Comparison of ENCODE assay signal across 10 cellular contexts in genomic region chr13:78608254-78608704, GRCh38. TPM values are rescaled to one million over a fixed set of nuclear protein-coding genes. Genes with fewer than 3 reads are reported as not detected.
DNase-seq lines count a peak whose midpoint lies in the region; ATAC-seq, FAIRE-seq and TF ChIP-seq lines count a peak whose summit lies in the region.
"Had no signal": no experiment of that assay in that cellular context is flagged by ENCODE, and none has a peak within 500 bp of the region (broad histone marks: within the 10 kb centered on the region; RNA-seq: fewer than 3 reads in every experiment).

No MANE protein-coding gene starts in this region.

- peaks cover 3% of the 10 kb centered on the region for H3K27me3 ChIP-seq in right cardiac atrium (ENCODE audit: control insufficient read depth, insufficient read depth)
- peaks cover 60% of the 10 kb centered on the region for H3K27me3 ChIP-seq in mammary epithelial cell (ENCODE audit: insufficient read depth, low read length)
- peaks cover 71% of the 10 kb centered on the region for H3K27me3 ChIP-seq in colonic mucosa

- 13% methylated on average over 16 of the region's 16 CpGs for WGBS in right cardiac atrium
- WGBS in mammary epithelial cell (ENCODE audit: low coverage, missing lambda C conversion rate): 16% methylated on average over 14 of the region's 16 CpGs

- dilution Hi-C loops in mammary epithelial cell (cut with HindIII; ENCODE audit: low sequenced_read_pairs): no loop called here

- FAIRE-seq in urothelium cell line (lab: Jason Lieb, UNC): no peak

- no peaks in the 10 kb centered on the region for H3K9me3 Mint-ChIP-seq in mesothelial cell of epicardium

- BruUV-seq in mammary epithelial cell (replicated peaks; lab: Mats Ljungman, UMichigan): no TSS peak

- H3K36me3 Mint-ChIP-seq in mesothelial cell of epicardium: no peaks in the 10 kb centered on the region

- CTCF ChIA-PET in mammary epithelial cell (lab: Charles Lee; ENCODE audit: low non-redundant PET): no interaction called here

- H3K4me1 ChIP-seq in right cardiac atrium (ENCODE audit: control insufficient read depth, insufficient read depth, low read length) (peaks cover 8% of the 10 kb centered on the region), mammary epithelial cell (ENCODE audit: insufficient read depth, low read length) (peaks cover 17% of the 10 kb centered on the region), colonic mucosa (peaks cover 6% of the 10 kb centered on the region)

- H3K79me2 ChIP-seq in mammary epithelial cell (ENCODE audit: insufficient read depth, low read length): no peaks in the 10 kb centered on the region

- peak overlapping the region; percentile 69 for H2AFZ ChIP-seq in mammary epithelial cell (ENCODE audit: low read depth, low read length)

- H3K27ac Mint-ChIP-seq in mesothelial cell of epicardium: no peak overlapping the region

- peak overlapping the region; percentile 24 for H3K4me3 Mint-ChIP-seq in mesothelial cell of epicardium

- in situ Hi-C loops in mammary epithelial cell (cut with MboI; ENCODE audit: low sequenced_read_pairs in 2 of 2): no loop called here

- H3K4me3 ChIP-seq in right cardiac atrium (ENCODE audit: low read length) (peak overlapping the region; percentile 77), mammary epithelial cell (replicated peaks in 1 of 3; ENCODE audit: insufficient read depth in 1 of 3, low read depth in 2 of 3, low read length in 3 of 3) (peak overlapping the region; percentile 44 to 52 (median 52)), colonic mucosa (no peak overlapping the region)

- ATAC-seq in right cardiac atrium (no peak), Right ventricle myocardium superior (ENCODE audit: poor library complexity) (no peak)

- no peaks in the 10 kb centered on the region for H4K20me1 ChIP-seq in mammary epithelial cell (ENCODE audit: insufficient read depth, low read length)

- H3K9ac ChIP-seq in mammary epithelial cell (ENCODE audit: insufficient read depth, low read length) (no peak overlapping the region), colonic mucosa (ENCODE audit: low read depth in 2 of 2, low read length in 2 of 2) (no peak overlapping the region)

- peaks cover 24% of the 10 kb centered on the region for H3K4me1 Mint-ChIP-seq in mesothelial cell of epicardium

- H3K4me2 ChIP-seq in mammary epithelial cell (ENCODE audit: insufficient read depth, low read depth, low read length): peak overlapping the region; percentile 94

- intact Hi-C loops in right cardiac atrium (cut with DNase I): no loop called here
- intact Hi-C loops in Right ventricle myocardium superior (cut with DNase I): no loop called here
- intact Hi-C loops in mammary epithelial cell (cut with micrococcal nuclease): no loop called here
- intact Hi-C loops in colonic mucosa (cut with DNase I): loop anchor here (5.0 kb wide), 1 partner anchor 49 kb away; the partner anchor contains the start of gene OBI1

- no peak for TF ChIP-seq CTCF in mammary epithelial cell (conservative IDR thresholded peaks at IDR 0.05 in 1 of 2, IDR thresholded peaks at IDR 0.05 in 1 of 2; ENCODE audit: extremely low read depth in 1 of 2, insufficient read depth in 1 of 2, low read depth in 1 of 2, low read length in 2 of 2)
- TF ChIP-seq CTCF in mesothelial cell of epicardium (IDR thresholded peaks at IDR 0.05; ENCODE audit: unreplicated experiment): no peak
- TF ChIP-seq CTCF in colonic mucosa (IDR thresholded peaks at IDR 0.05): no peak

- no peaks in the 10 kb centered on the region for H3K36me3 ChIP-seq in mammary epithelial cell (ENCODE audit: insufficient read depth, low read length)
- no peaks in the 10 kb centered on the region for H3K36me3 ChIP-seq in colonic mucosa

- H3K27me3 Mint-ChIP-seq in mesothelial cell of epicardium (ENCODE audit: low read depth): peaks cover 98% of the 10 kb centered on the region

- DNase-seq in right cardiac atrium: peak in 1 of 3 donors; percentile 7
- DNase-seq in Right ventricle myocardium superior: no peak
- DNase-seq in mammary epithelial cell: no peak
- DNase-seq in mesothelial cell of epicardium (ENCODE audit: low spot score in 2 of 2, unreplicated experiment in 2 of 2): no peak
- DNase-seq in colonic mucosa: no peak
- no peak for DNase-seq in urothelium cell line (ENCODE audit: low spot score)
- no peak for DNase-seq in NCI-H69 (lab: John Stamatoyannopoulos, UW)
- DNase-seq in EL: no peak
- DNase-seq: DMS79, hypothalamus had no signal

- H3K9me3 ChIP-seq in right cardiac atrium (ENCODE audit: control insufficient read depth, low read length) (no peaks in the 10 kb centered on the region), mammary epithelial cell (replicated peaks; ENCODE audit: insufficient read depth, low read length) (no peaks in the 10 kb centered on the region), colonic mucosa (no peaks in the 10 kb centered on the region)

- H3K27ac ChIP-seq in right cardiac atrium (ENCODE audit: low read length) (no peak overlapping the region), mammary epithelial cell (ENCODE audit: insufficient read depth, low read depth, low read length) (no peak overlapping the region), colonic mucosa (no peak overlapping the region)

RNA-seq across cellular contexts. Expression of gene POU4F1, which starts 4.9 kb away (rescaled TPM):
- total RNA-seq in right cardiac atrium (not detected), Right ventricle myocardium superior (not detected), mammary epithelial cell (not detected), mesothelial cell of epicardium (not detected in 3 replicates), colonic mucosa (not detected)
- polyA plus RNA-seq in right cardiac atrium (not detected), mammary epithelial cell (not detected)
- not detected for polyA minus RNA-seq in mammary epithelial cell

RNA-seq across cellular contexts. Expression of gene OBI1, which starts 50.7 kb away (rescaled TPM):
- total RNA-seq in right cardiac atrium (10 to 100 TPM in 1 of 4 donors, 1 to 10 TPM in 3; 8.5 to 11.0 (median 9.6) TPM), Right ventricle myocardium superior (9.3 TPM), mammary epithelial cell (10 to 100 TPM; 10.9 to 14.0 TPM), mesothelial cell of epicardium (15.9 to 16.8 TPM (median 16.5 TPM) in 3 replicates), colonic mucosa (1 to 10 TPM; 6.8 to 8.0 TPM)
- polyA plus RNA-seq in right cardiac atrium (5.6 TPM), mammary epithelial cell (7.6 TPM)
- polyA minus RNA-seq in mammary epithelial cell: 9.4 TPM
